ENCODE assay signal across 16 cellular contexts in the genomic region with DNA sequence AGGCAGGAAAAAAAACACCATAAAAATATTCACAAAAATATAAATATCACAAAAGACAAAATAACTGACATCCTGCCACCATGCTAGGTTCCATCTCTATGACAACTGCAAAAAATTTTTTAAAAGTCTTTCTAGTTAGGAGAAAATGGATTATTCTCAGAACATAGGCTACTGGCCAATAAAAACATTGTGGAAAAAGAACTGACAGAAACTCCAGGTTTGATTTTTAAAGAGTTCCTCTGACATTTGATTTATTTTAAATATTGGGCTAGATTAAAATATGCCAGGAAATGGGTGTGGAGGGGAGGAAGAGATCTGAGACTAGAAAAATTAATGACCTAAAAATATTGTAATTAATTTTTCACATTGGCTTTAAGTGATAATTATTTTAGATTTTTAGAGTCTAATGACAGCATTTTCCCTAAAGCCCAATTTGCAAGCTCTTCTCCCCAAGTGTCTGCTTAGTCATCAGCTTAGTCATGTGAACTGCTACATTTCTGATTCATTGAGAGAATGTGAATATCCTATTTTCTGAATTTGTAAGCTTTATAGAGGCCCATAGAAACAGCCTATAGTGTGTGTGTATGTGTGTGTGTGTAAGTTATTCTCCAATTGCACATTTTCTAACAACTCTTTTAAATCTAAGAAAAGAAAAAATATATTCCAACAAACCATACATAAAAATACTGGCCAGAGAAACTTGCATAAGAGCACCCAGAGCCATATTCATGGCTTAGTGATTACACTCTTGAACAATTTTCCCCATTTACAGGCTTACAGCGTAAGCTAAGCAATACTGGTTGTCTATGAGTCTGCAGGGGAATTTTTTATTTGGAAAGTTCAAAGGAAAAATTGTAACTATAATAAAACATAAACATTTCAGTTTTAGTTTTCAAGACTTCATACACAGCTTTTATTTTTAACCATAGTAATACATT. TPM values are rescaled to one million over a fixed set of nuclear protein-coding genes. Genes with fewer than 3 reads are reported as not detected.
DNase-seq lines count a peak whose midpoint lies in the region; ATAC-seq, FAIRE-seq and TF ChIP-seq lines count a peak whose summit lies in the region.
"Had no signal": no experiment of that assay in that cellular context is flagged by ENCODE, and none has a peak within 500 bp of the region (broad histone marks: within the 10 kb centered on the region; RNA-seq: fewer than 3 reads in every experiment).

No MANE protein-coding gene starts in this region.

- CTCF ChIA-PET in HEK293T (lab: Yijun Ruan, JAX) = interaction anchor here (0.7 kb wide), 1 partner anchor 16 kb away, joined by 3 read pairs; no protein-coding TSS in a partner anchor

- no peak for TF ChIP-seq POLR2A in H54 (IDR thresholded peaks at IDR 0.05; ENCODE audit: low read depth, low read length)
- TF ChIP-seq POLR2A in gastroesophageal sphincter (IDR thresholded peaks at IDR 0.05) = no peak

- no peak for TF ChIP-seq EP300 in gastroesophageal sphincter (IDR thresholded peaks at IDR 0.05)

- H3K27ac ChIP-seq in astrocyte (ENCODE audit: low read depth, low read length) = peak overlapping the region; percentile 49
- peak overlapping the region in 3 of 4 donors; percentile 6 to 36 (median 23) for H3K27ac ChIP-seq in gastroesophageal sphincter
- H3K27ac ChIP-seq: BLaER1, coronary artery had no signal

- H3K4me1 Mint-ChIP-seq in astrocyte (ENCODE audit: low read depth, unreplicated experiment) = peaks cover 39% of the 10 kb centered on the region
- H3K4me1 Mint-ChIP-seq: naive B cell had no signal

- no peak overlapping the region for H3K4me3 Mint-ChIP-seq in astrocyte (ENCODE audit: unreplicated experiment)
- H3K4me3 Mint-ChIP-seq: naive B cell had no signal

- H3K4me1 ChIP-seq in astrocyte (ENCODE audit: insufficient read depth, low read length) = peaks cover 34% of the 10 kb centered on the region
- H3K4me1 ChIP-seq in gastroesophageal sphincter = peaks cover 16 to 45% (median 20%) of the 10 kb centered on the region in 3 donors

- no peaks in the 10 kb centered on the region for H3K36me3 Mint-ChIP-seq in astrocyte (ENCODE audit: low read depth, unreplicated experiment)
- H3K36me3 Mint-ChIP-seq: naive B cell had no signal

- no peaks in the 10 kb centered on the region for H4K20me1 ChIP-seq in astrocyte (ENCODE audit: insufficient read depth, low read length)
- H4K20me1 ChIP-seq: BLaER1 had no signal

- no peaks in the 10 kb centered on the region for H3K79me2 ChIP-seq in astrocyte (ENCODE audit: insufficient read depth, low read length)

- POLR2A ChIA-PET in HEK293T (lab: Yijun Ruan, JAX) = no interaction called here

- no peaks in the 10 kb centered on the region for H3K27me3 ChIP-seq in astrocyte (ENCODE audit: insufficient read depth, low read length)
- H3K27me3 ChIP-seq in gastroesophageal sphincter = no peaks in the 10 kb centered on the region
- H3K27me3 ChIP-seq: BLaER1 had no signal

- no peak overlapping the region for H2AFZ ChIP-seq in astrocyte (ENCODE audit: low read depth, low read length)

- no peaks in the 10 kb centered on the region for H3K9me3 Mint-ChIP-seq in astrocyte (ENCODE audit: unreplicated experiment)
- H3K9me3 Mint-ChIP-seq: naive B cell had no signal

- H3K36me3 ChIP-seq in astrocyte (ENCODE audit: insufficient read depth, low read length) (no peaks in the 10 kb centered on the region), gastroesophageal sphincter (no peaks in the 10 kb centered on the region)
- H3K36me3 ChIP-seq: BLaER1 had no signal

- H3K9ac ChIP-seq in astrocyte (ENCODE audit: low read length) = no peak overlapping the region
- H3K9ac ChIP-seq: BLaER1 had no signal

- DNase-seq in A172 (ENCODE audit: low spot score) = peak; percentile 76
- no peak for DNase-seq in H54 (ENCODE audit: insufficient read length, low spot score)
- DNase-seq in astrocyte (ENCODE audit: low read depth) = peak; percentile 85
- no peak for DNase-seq in DMS 273 (lab: John Stamatoyannopoulos, UW; ENCODE audit: unreplicated experiment)
- no peak for DNase-seq in HEK293T (ENCODE audit: extremely low spot score)
- no peak for DNase-seq in NCI-H2171 (lab: John Stamatoyannopoulos, UW)
- no peak for DNase-seq in Kasumi-1 (lab: John Stamatoyannopoulos, UW)
- DNase-seq: activated CD4-positive, CD25-positive, alpha-beta regulatory T cell; naive B cell; NCI-H1930; RPMI8226; stimulated activated CD4-positive, alpha-beta T cell treated with anti-CD3 and anti-CD28 coated beads, Interleukin-12 subunit alpha, Interleukin-12 subunit beta, amount 100 ng/mL, for 4 hours; stimulated activated CD8-positive, alpha-beta memory T cell treated with anti-CD3 and anti-CD28 coated beads, Interleukin-4, amount 100 ng/mL, for 48 hours had no signal

- no peak for TF ChIP-seq CTCF in astrocyte (IDR thresholded peaks at IDR 0.05; ENCODE audit: insufficient read depth, low read depth, low read length)
- TF ChIP-seq CTCF in gastroesophageal sphincter (IDR thresholded peaks at IDR 0.05) = no peak

- H3K4me3 ChIP-seq in astrocyte (ENCODE audit: insufficient read depth, low read depth, low read length) (no peak overlapping the region), gastroesophageal sphincter (no peak overlapping the region)
- H3K4me3 ChIP-seq: BLaER1, coronary artery had no signal

- peak overlapping the region; percentile 91 for H3K27ac Mint-ChIP-seq in astrocyte (ENCODE audit: unreplicated experiment)

- H3K9me3 ChIP-seq in astrocyte (ENCODE audit: insufficient read depth, low read depth, low read length) (no peaks in the 10 kb centered on the region), gastroesophageal sphincter (no peaks in the 10 kb centered on the region)
- H3K9me3 ChIP-seq: BLaER1 had no signal

- H3K27me3 Mint-ChIP-seq in astrocyte (ENCODE audit: low read depth, unreplicated experiment) = no peaks in the 10 kb centered on the region
- H3K27me3 Mint-ChIP-seq: naive B cell had no signal

- no peak for ATAC-seq in gastroesophageal sphincter

- FAIRE-seq in H54 (lab: Jason Lieb, UNC) = peak; percentile 96
- peak; percentile 99 for FAIRE-seq in astrocyte (lab: Jason Lieb, UNC)

- WGBS in gastroesophageal sphincter (ENCODE audit: low coverage in 1 of 2), 2 donors = 9 to 25% methylated on average over 1 of the region's 1 CpG

- H3K4me2 ChIP-seq in astrocyte (ENCODE audit: low read length) = peak overlapping the region; percentile 43
- H3K4me2 ChIP-seq: BLaER1 had no signal

TF ChIP-seq in HEK293T, 16 proteins besides CTCF, POLR2A, EP300 and RAD21:
- no peak for TF ChIP-seq SUZ12 (IDR thresholded peaks at IDR 0.05)
- TF ChIP-seq FOXK2 (IDR thresholded peaks at IDR 0.05) = no peak
TF ChIP-seq in HEK293T: peak in this region for 0.

RNA-seq across cellular contexts. Expression of a gene that starts 48.4 kb away (rescaled TPM):
- total RNA-seq in A172 (2014; rRNA removed; shearing (Covaris generic)) = 11.1 and 15.2 TPM in 2 replicates
- total RNA-seq in astrocyte (0.26 and 0.41 TPM in 2 replicates), gastroesophageal sphincter (1 to 10 TPM in 2 of 4 donors, under 1 TPM in 2; 0.42 to 3.0 (median 0.83) TPM)

Comparison
In these comparisons a context has a peak if more than half of its experiments do, and no peak if none do; other contexts are left out.
1. DNase-seq: peak in A172 (single experiment) and astrocyte (single experiment); none in H54 (single experiment), DMS 273 (single experiment), HEK293T (single experiment), NCI-H2171 (single experiment) and Kasumi-1 (0 of 2).